ENCODE assay signal across 28 cellular contexts in genomic region chr6:40232698-40233097, GRCh38.
"Had no signal": no experiment of that assay in that cellular context is flagged by ENCODE, and none has a peak within 500 bp of the region (broad histone marks: within the 10 kb centered on the region; RNA-seq: fewer than 3 reads in every experiment).

No MANE protein-coding gene starts in this region.

- H3K27ac ChIP-seq: brain microvascular endothelial cell, cardiac muscle cell, SJSA1 had no signal

- FAIRE-seq: RCC 7860 had no signal

- H3K27ac Mint-ChIP-seq: activated B cell treated with CpG ODN at 0.5 μM for 24 hours; activated CD4-positive, alpha-beta T cell treated with anti-CD3 and anti-CD28 coated beads, Interleukin-2, amount 10 ng/mL, durations not matched to agents 24 days and 14 days; activated naive CD4-positive, alpha-beta T cell treated with anti-CD3 and anti-CD28 coated beads, Interleukin-2, amount 10 ng/mL, durations not matched to agents 7 days and 5 days; activated naive CD8-positive, alpha-beta T cell treated with anti-CD3 and anti-CD28 coated beads for 36 hours; activated T-cell treated with anti-CD3 and anti-CD28 coated beads, Interleukin-2, amount 50 U/mL, for 72 hours; activated T-helper 2 cell treated with anti-CD3 and anti-CD28 coated beads, Interferon-gamma antibody, Interleukin-2, Interleukin-4, amounts not matched to agents 10 μg/mL and 5 μg/mL and 100 μg/mL, durations not matched to agents 14 hours and 24 hours and 36 hours; T-helper 1 cell treated with Interleukin-12 subunit alpha and Interleukin-12 subunit beta and Interleukin-4 antibody, amounts not matched to agents 30 μg/mL and 1 μg/mL, for 36 hours had no signal

- H3K4me1 ChIP-seq: SJSA1 had no signal

- H3K27me3 ChIP-seq: brain microvascular endothelial cell, cardiac muscle cell, MG63, SJSA1 had no signal

- H3K4me1 Mint-ChIP-seq: activated B cell treated with CpG ODN at 0.5 μM for 24 hours; activated CD4-positive, alpha-beta T cell treated with anti-CD3 and anti-CD28 coated beads, Interleukin-2, amount 10 ng/mL, durations not matched to agents 24 days and 14 days; activated naive CD4-positive, alpha-beta T cell treated with anti-CD3 and anti-CD28 coated beads, Interleukin-2, amount 10 ng/mL, durations not matched to agents 7 days and 5 days; activated naive CD8-positive, alpha-beta T cell treated with anti-CD3 and anti-CD28 coated beads for 36 hours had no signal

- H3K36me3 ChIP-seq: brain microvascular endothelial cell, cardiac muscle cell, MG63, SJSA1 had no signal

- DNase-seq: activated B cell treated with CpG ODN at 0.5 μM for 24 hours; activated CD4-positive, alpha-beta T cell treated with anti-CD3 and anti-CD28 coated beads for 1 hour; activated CD4-positive, alpha-beta T cell treated with anti-CD3 and anti-CD28 coated beads, Interleukin-2, amount 10 ng/mL, durations not matched to agents 24 days and 14 days; activated CD4-positive, alpha-beta T cell treated with anti-CD3 and anti-CD28 coated beads, Interleukin-2, amount 50 U/mL, for 48 hours; activated CD8-positive, alpha-beta memory T cell treated with anti-CD3 and anti-CD28 coated beads, Interleukin-2, amount 50 U/mL, for 4 hours; activated gamma-delta T cell treated with Interleukin-2 at 50 U/mL for 16 hours; activated naive CD4-positive, alpha-beta T cell treated with anti-CD3 and anti-CD28 coated beads, Interleukin-2, amount 10 ng/mL, durations not matched to agents 7 days and 5 days; activated naive CD8-positive, alpha-beta T cell treated with anti-CD3 and anti-CD28 coated beads for 36 hours; activated T-cell treated with anti-CD3 and anti-CD28 coated beads, Interleukin-2, amount 50 U/mL, for 72 hours; brain microvascular endothelial cell; MG63; MV-4-11; NCI-H1092 treated with DMSO at 0.1 percent for 48 hours; NCI-H1417 treated with DMSO at 0.1 percent for 48 hours; NCI-H1694; NCI-H2029; NCI-H510A treated with DMSO at 0.1 percent for 48 hours; NCI-H69; NK-92 treated with Interleukin-12 subunit alpha and Interleukin-12 subunit beta, amount 100 ng/mL, for 24 hours; PC-3; SHP77; SW 1271 had no signal

- H3K36me3 Mint-ChIP-seq: activated naive CD4-positive, alpha-beta T cell treated with anti-CD3 and anti-CD28 coated beads, Interleukin-2, amount 10 ng/mL, durations not matched to agents 7 days and 5 days; activated naive CD8-positive, alpha-beta T cell treated with anti-CD3 and anti-CD28 coated beads for 36 hours had no signal

- H3K27me3 Mint-ChIP-seq: activated naive CD4-positive, alpha-beta T cell treated with anti-CD3 and anti-CD28 coated beads, Interleukin-2, amount 10 ng/mL, durations not matched to agents 7 days and 5 days had no signal

- ATAC-seq: activated T-cell treated with anti-CD3 and anti-CD28 coated beads, Interleukin-2, amount 50 U/mL, for 72 hours; PC-3; SK-N-SH treated with all-trans-retinoic acid at 6 μM for 48 hours had no signal

- H3K4me3 ChIP-seq: cardiac muscle cell, MG63, SJSA1 had no signal

- H3K4me3 Mint-ChIP-seq: activated B cell treated with CpG ODN at 0.5 μM for 24 hours; activated CD4-positive, alpha-beta T cell treated with anti-CD3 and anti-CD28 coated beads, Interleukin-2, amount 10 ng/mL, durations not matched to agents 24 days and 14 days; activated naive CD4-positive, alpha-beta T cell treated with anti-CD3 and anti-CD28 coated beads, Interleukin-2, amount 10 ng/mL, durations not matched to agents 7 days and 5 days; activated naive CD8-positive, alpha-beta T cell treated with anti-CD3 and anti-CD28 coated beads for 36 hours; activated T-cell treated with anti-CD3 and anti-CD28 coated beads, Interleukin-2, amount 50 U/mL, for 72 hours; T-helper 1 cell treated with Interleukin-12 subunit alpha and Interleukin-12 subunit beta and Interleukin-4 antibody, amounts not matched to agents 30 μg/mL and 1 μg/mL, for 36 hours had no signal

- H3K9me3 ChIP-seq: MG63 had no signal
